In the genomic region with DNA sequence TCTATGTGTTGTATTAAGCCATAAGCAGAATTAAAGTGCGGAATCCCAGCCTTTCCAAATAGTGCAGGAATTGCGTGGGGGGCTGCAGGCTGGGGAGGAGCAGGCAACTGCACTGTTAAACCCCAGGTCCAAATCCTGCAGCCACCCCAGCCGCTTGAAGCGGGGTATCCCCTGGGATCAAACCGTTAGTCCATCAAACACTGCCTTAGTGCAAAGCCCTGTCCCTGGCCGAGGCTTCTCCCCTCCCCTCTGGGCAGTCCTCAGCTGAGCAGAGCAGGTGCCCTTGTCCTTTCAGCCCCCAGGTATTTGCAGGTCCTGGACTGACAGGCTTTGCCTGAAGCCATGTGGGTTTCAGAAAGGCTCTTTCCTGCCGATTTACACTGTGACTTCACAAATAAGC, we compare ENCODE assay signal across 21 cellular contexts.
"Had no signal": no experiment of that assay in that cellular context is flagged by ENCODE, and none has a peak within 500 bp of the region (broad histone marks: within the 10 kb centered on the region; RNA-seq: fewer than 3 reads in every experiment).

No MANE protein-coding gene starts in this region.

- H3K27me3 ChIP-seq: dorsolateral prefrontal cortex, gastrocnemius medialis had no signal

- H3K27ac ChIP-seq: coronary artery, dorsolateral prefrontal cortex, esophagus muscularis mucosa, foreskin keratinocyte, gastrocnemius medialis, heart right ventricle, left lung, lower lobe of right lung had no signal

- ATAC-seq: foreskin keratinocyte, gastrocnemius medialis, heart right ventricle, left cardiac atrium, left lung, left ventricle myocardium superior, lower lobe of right lung had no signal

- FAIRE-seq: colon, endothelial cell of umbilical vein, islet of Langerhans, keratinocyte had no signal

- DNase-seq: dermis blood vessel endothelial cell; dorsolateral prefrontal cortex; effector CD4-positive, alpha-beta T cell; effector memory CD4-positive, alpha-beta T cell; foreskin keratinocyte; gastrocnemius medialis; glutamatergic neuron; heart right ventricle; hippocampal formation; left cardiac atrium; left lung; left ventricle myocardium superior; lower lobe of right lung; mesenchymal stem cell; midbrain had no signal

- H3K9me3 ChIP-seq: gastrocnemius medialis, lower lobe of right lung had no signal

- H3K4me1 ChIP-seq: foreskin keratinocyte, left lung, lower lobe of right lung had no signal

- H3K36me3 ChIP-seq: esophagus muscularis mucosa, gastrocnemius medialis, heart right ventricle, left lung, lower lobe of right lung had no signal

- H3K4me3 ChIP-seq: coronary artery, dorsolateral prefrontal cortex, esophagus muscularis mucosa, gastrocnemius medialis, heart right ventricle, left lung, lower lobe of right lung had no signal
